9 cellular contexts compared by ENCODE assay signal in the genomic region with DNA sequence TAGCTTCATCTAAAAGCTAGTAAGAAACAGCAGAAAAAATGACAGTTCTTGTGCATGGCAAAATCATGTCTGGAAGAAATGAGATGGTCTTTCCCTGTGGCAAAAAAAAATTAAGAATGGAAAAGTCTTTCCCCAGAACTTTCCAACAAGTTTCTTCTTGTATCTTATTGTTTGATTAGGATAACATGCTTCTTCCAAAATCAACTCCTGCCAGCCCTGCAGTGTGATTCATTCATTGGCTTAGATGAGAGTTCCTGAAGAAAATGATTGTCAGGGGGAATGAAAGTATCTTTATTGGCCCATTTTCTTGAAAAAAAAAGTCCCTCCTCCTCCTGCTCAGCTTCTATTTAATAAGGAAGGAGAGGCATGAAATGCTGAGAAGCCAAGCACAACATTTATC.
"Had no signal": no experiment of that assay in that cellular context is flagged by ENCODE, and none has a peak within 500 bp of the region (broad histone marks: within the 10 kb centered on the region; RNA-seq: fewer than 3 reads in every experiment).

No MANE protein-coding gene starts in this region.

- H2AFZ ChIP-seq: GM23248 had no signal

- H3K4me3 ChIP-seq: GM23248, HAP-1 had no signal

- H3K4me3 Mint-ChIP-seq: HFFc6, IgD-negative memory B cell had no signal

- H3K27me3 Mint-ChIP-seq: IgD-negative memory B cell had no signal

- H3K27ac Mint-ChIP-seq: HFFc6, IgD-negative memory B cell had no signal

- H3K36me3 ChIP-seq: HAP-1 had no signal

- H3K36me3 Mint-ChIP-seq: IgD-negative memory B cell had no signal

- H3K9ac ChIP-seq: GM23248 had no signal

- DNase-seq: GM23248, GOT3, H7, HFFc6 had no signal

- ATAC-seq: HCT116, HepG2 had no signal

- H3K9me3 Mint-ChIP-seq: IgD-negative memory B cell had no signal

- H3K9me3 ChIP-seq: HAP-1 had no signal

- H3K4me1 Mint-ChIP-seq: IgD-negative memory B cell had no signal

- H3K27ac ChIP-seq: GM23248, HL-60 had no signal
